ENCODE assay signal across 8 cellular contexts in genomic region chr11:26649884-26650283, GRCh38.
DNase-seq lines count a peak whose midpoint lies in the region; ATAC-seq and TF ChIP-seq lines count a peak whose summit lies in the region.

No MANE protein-coding gene starts in this region.

- H4K5ac ChIP-seq in H9 (ENCODE audit: insufficient read length, low read depth, low read length), result no peak overlapping the region

- H3K9ac ChIP-seq in H9 (ENCODE audit: extremely low read depth, insufficient read length, low read length), result no peak overlapping the region
- no peak overlapping the region for H3K9ac ChIP-seq in PC-3 (ENCODE audit: low read length)

- intact Hi-C loops in PC-3 (cut with micrococcal nuclease) (loop anchor here (1.0 kb wide), 1 partner anchor 353 kb away; no protein-coding TSS in a partner anchor), lower lobe of right lung (cut with DNase I) (no loop called here)

- H3K36me3 ChIP-seq in PC-3 (ENCODE audit: low read depth, low read length), result no peaks in the 10 kb centered on the region
- no peaks in the 10 kb centered on the region for H3K36me3 ChIP-seq in lower lobe of right lung

- H3K79me2 ChIP-seq in H9 (ENCODE audit: insufficient read depth, low read length) (no peaks in the 10 kb centered on the region), PC-3 (ENCODE audit: low read length) (no peaks in the 10 kb centered on the region)

- DNase-seq in 8988T (peak; percentile 16), GM03348 (ENCODE audit: low spot score) (peak; percentile 71), H9 (peak; percentile 64), KG1 (lab: John Stamatoyannopoulos, UW) (peak; percentile 2), PC-3 (peak; percentile 83), coronary artery (ENCODE audit: low spot score) (no peak), lower lobe of right lung (no peak)

- no peaks in the 10 kb centered on the region for H3K4me1 ChIP-seq in H9 (ENCODE audit: insufficient read depth, low read length)
- H3K4me1 ChIP-seq in PC-3 (ENCODE audit: insufficient read depth, low read length), result no peaks in the 10 kb centered on the region
- H3K4me1 ChIP-seq in lower lobe of right lung, result no peaks in the 10 kb centered on the region

- H3K9me3 Mint-ChIP-seq in H9, result no peaks in the 10 kb centered on the region; a peak in 1 of 5 replicates

- H3K18ac ChIP-seq in H9 (ENCODE audit: insufficient read length, low read depth, low read length), result no peak overlapping the region

- H2AK5ac ChIP-seq in H9 (ENCODE audit: insufficient read length, low read length), result no peak overlapping the region

- H3T11ph ChIP-seq in H9 (ENCODE audit: low read length), result no peak overlapping the region

- no peak overlapping the region for H3K14ac ChIP-seq in H9 (ENCODE audit: insufficient read depth, low read length)

- no peaks in the 10 kb centered on the region for H3K27me3 ChIP-seq in H9 (ENCODE audit: insufficient read depth, low read length)
- peaks cover 29% of the 10 kb centered on the region for H3K27me3 ChIP-seq in PC-3 (ENCODE audit: low read length)
- H3K27me3 ChIP-seq in lower lobe of right lung (ENCODE audit: low read depth), result no peaks in the 10 kb centered on the region

- no peaks in the 10 kb centered on the region for H3K9me2 ChIP-seq in PC-3 (replicated peaks; ENCODE audit: low read length)

- H3K9me3 ChIP-seq in H9 (ENCODE audit: control insufficient read depth, low read depth, low read length) (no peaks in the 10 kb centered on the region), PC-3 (ENCODE audit: low read length) (no peaks in the 10 kb centered on the region), lower lobe of right lung (no peaks in the 10 kb centered on the region)

- peak; percentile 78 for ATAC-seq in PC-3
- peak; percentile 77 to 89 for ATAC-seq in lower lobe of right lung
- ATAC-seq in activated CD4-positive, CD25-positive, alpha-beta regulatory T cell treated with anti-CD3 and anti-CD28 coated beads, Interleukin-2, amount 50 U/mL, for 24 hours, result no peak

- no peak overlapping the region for H3K4ac ChIP-seq in H9 (ENCODE audit: low read depth, low read length)

- H2BK15ac ChIP-seq in H9 (ENCODE audit: low read depth, low read length), result no peak overlapping the region

- no peaks in the 10 kb centered on the region for H4K20me1 ChIP-seq in H9 (ENCODE audit: control insufficient read depth, insufficient read depth, insufficient read length)
- H4K20me1 ChIP-seq in PC-3 (ENCODE audit: low read length), result no peaks in the 10 kb centered on the region

- no CpG with 5 or more reads among the region's 8 CpGs for WGBS in H9 (ENCODE audit: extremely low coverage, insufficient read length, low lambda C conversion rate)

- H3K27me3 Mint-ChIP-seq in H9 (ENCODE audit: low read depth), result peaks cover 9% of the 10 kb centered on the region

- no peak overlapping the region for H3K4me3 Mint-ChIP-seq in H9

- no peaks in the 10 kb centered on the region for H3F3A ChIP-seq in PC-3 (ENCODE audit: low read length, unreplicated experiment)

- H4K8ac ChIP-seq in H9 (replicated peaks; ENCODE audit: insufficient read length, low read depth, low read length), result no peak overlapping the region

- H3K23me2 ChIP-seq in H9 (ENCODE audit: insufficient read length, low read depth, low read length, poor library complexity, severe bottlenecking), result no peaks in the 10 kb centered on the region

- no peak overlapping the region for H3K27ac Mint-ChIP-seq in H9

- H2AFZ ChIP-seq in H9 (ENCODE audit: low read length) (no peak overlapping the region), PC-3 (ENCODE audit: low read length) (no peak overlapping the region)

- CTCF ChIA-PET in PC-3 (lab: Charles Lee), result no interaction called here

- TF ChIP-seq CTCF in H9 (conservative IDR thresholded peaks at IDR 0.05), result peak; percentile 84
- peak; percentile 74 for TF ChIP-seq CTCF in PC-3 (conservative IDR thresholded peaks at IDR 0.05; ENCODE audit: low read depth, low read length)
- TF ChIP-seq CTCF in coronary artery (IDR thresholded peaks at IDR 0.05), result peak; percentile 37
- peak; percentile 56 for TF ChIP-seq CTCF in lower lobe of right lung (IDR thresholded peaks at IDR 0.05)

- H4K91ac ChIP-seq in H9 (ENCODE audit: insufficient read length, low read depth, low read length), result no peak overlapping the region

- H3K56ac ChIP-seq in H9 (ENCODE audit: insufficient read length, low read depth, low read length), result no peak overlapping the region

- POLR2A ChIA-PET in PC-3 (lab: Charles Lee; ENCODE audit: unreplicated experiment), result no interaction called here

- no peak overlapping the region for H2BK12ac ChIP-seq in H9 (ENCODE audit: insufficient read length, low read depth, low read length)

- H3K23ac ChIP-seq in H9 (ENCODE audit: insufficient read length, low read depth, low read length), result no peak overlapping the region

- H3K4me1 Mint-ChIP-seq in H9, result peaks cover 0 to 4% of the 10 kb centered on the region in 2 experiments; a peak in 2 of 4 replicates

- H2BK120ac ChIP-seq in H9 (ENCODE audit: low read depth, low read length, poor library complexity, severe bottlenecking), result no peak overlapping the region

- H3K27ac ChIP-seq in H9 (ENCODE audit: insufficient read length, low read depth, low read length) (no peak overlapping the region), PC-3 (ENCODE audit: low read length) (no peak overlapping the region), coronary artery (no peak overlapping the region), lower lobe of right lung (no peak overlapping the region)

- H3K79me1 ChIP-seq in H9 (ENCODE audit: insufficient read depth, low read depth, low read length, poor library complexity, severe bottlenecking), result no peaks in the 10 kb centered on the region

- H3K4me3 ChIP-seq in PC-3 (ENCODE audit: low read length) (no peak overlapping the region), coronary artery (no peak overlapping the region), lower lobe of right lung (no peak overlapping the region)

- no peak overlapping the region for H2BK20ac ChIP-seq in H9 (ENCODE audit: low read depth, low read length, poor library complexity, severe bottlenecking)

- no peak overlapping the region for H2BK5ac ChIP-seq in H9 (ENCODE audit: insufficient read length, low read length)

- peak overlapping the region; percentile 2 for H3K4me2 ChIP-seq in H9 (ENCODE audit: insufficient read depth, insufficient read length, low read length)
- H3K4me2 ChIP-seq in PC-3 (ENCODE audit: low read length), result no peak overlapping the region

- no TSS peak for BruUV-seq in PC-3 (replicated peaks; lab: Mats Ljungman, UMichigan)

- no peaks in the 10 kb centered on the region for H3K36me3 Mint-ChIP-seq in H9 (ENCODE audit: insufficient read depth in 1 of 3, low read depth in 3 of 3)

Comparison
In these comparisons a context has a peak if more than half of its experiments do, and no peak if none do; other contexts are left out.
1. DNase-seq: peak in 8988T (single experiment), GM03348 (single experiment), H9 (single experiment), KG1 (single experiment) and PC-3 (single experiment); none in coronary artery (single experiment) and lower lobe of right lung (single experiment).
2. ATAC-seq: peak in PC-3 (single experiment) and lower lobe of right lung (2 of 2); none in activated CD4-positive, CD25-positive, alpha-beta regulatory T cell treated with anti-CD3 and anti-CD28 coated beads, Interleukin-2, amount 50 U/mL, for 24 hours (0 of 2).
3. Peak in every context shown above with its lines, with median percentiles within 50 percentile points of each other: CTCF ChIP-seq.